In the genomic region with DNA sequence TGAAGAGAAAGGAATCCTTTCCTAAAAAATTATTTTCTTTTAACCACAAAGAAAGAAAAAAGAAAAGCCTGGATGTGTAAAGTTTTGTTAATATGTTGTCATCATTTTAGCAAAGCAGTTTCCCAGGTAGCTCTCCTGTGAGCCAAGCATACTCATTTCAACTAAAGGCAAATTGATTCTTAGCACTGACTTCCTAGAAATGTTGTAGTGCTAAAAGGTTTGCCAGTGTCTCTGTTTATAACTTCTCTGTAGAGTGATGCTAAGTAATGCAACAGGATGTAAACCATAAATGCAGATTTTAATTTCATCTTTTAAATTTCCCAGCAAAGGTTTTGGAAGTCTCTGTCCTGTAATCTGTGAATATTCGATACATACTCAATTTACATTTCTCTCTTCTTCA, we compare ENCODE assay signal across 17 cellular contexts. TPM values are rescaled to one million over a fixed set of nuclear protein-coding genes. Genes with fewer than 3 reads are reported as not detected.
"Had no signal": no experiment of that assay in that cellular context is flagged by ENCODE, and none has a peak within 500 bp of the region (broad histone marks: within the 10 kb centered on the region; RNA-seq: fewer than 3 reads in every experiment).

No MANE protein-coding gene starts in this region.

- H3K9me3 ChIP-seq: SJSA1, suprapubic skin had no signal

- H3K27me3 ChIP-seq: SJSA1 had no signal

- ATAC-seq: activated T-helper 17 cell treated with anti-CD3 and anti-CD28 coated beads, Interleukin-2, amount 50 U/mL, for 72 hours; foreskin keratinocyte; natural killer cell had no signal

- H3K36me3 Mint-ChIP-seq: activated naive CD4-positive, alpha-beta T cell treated with anti-CD3 and anti-CD28 coated beads, Interleukin-2, amount 10 ng/mL, durations not matched to agents 7 days and 5 days; natural killer cell had no signal

- H3K36me3 ChIP-seq: suprapubic skin had no signal

- H3K27ac ChIP-seq: foreskin keratinocyte, SJSA1, suprapubic skin had no signal

- H3K4me3 Mint-ChIP-seq: activated B cell treated with CpG ODN at 0.5 μM for 24 hours; activated CD4-positive, alpha-beta T cell treated with anti-CD3 and anti-CD28 coated beads, Interleukin-2, amount 10 ng/mL, durations not matched to agents 7 days and 5 days; activated naive CD4-positive, alpha-beta T cell treated with anti-CD3 and anti-CD28 coated beads, Interleukin-2, amount 10 ng/mL, durations not matched to agents 7 days and 5 days; activated T-helper 17 cell treated with anti-CD3 and anti-CD28 coated beads, Interleukin-2, amount 50 U/mL, for 72 hours; natural killer cell had no signal

- H3K4me3 ChIP-seq: SJSA1, suprapubic skin had no signal

- H3K4me1 ChIP-seq: foreskin keratinocyte, SJSA1 had no signal

- H3K27ac Mint-ChIP-seq: activated B cell treated with CpG ODN at 0.5 μM for 24 hours; activated CD4-positive, alpha-beta T cell treated with anti-CD3 and anti-CD28 coated beads, Interleukin-2, amount 10 ng/mL, durations not matched to agents 7 days and 5 days; activated naive CD4-positive, alpha-beta T cell treated with anti-CD3 and anti-CD28 coated beads, Interleukin-2, amount 10 ng/mL, durations not matched to agents 7 days and 5 days; activated T-helper 17 cell treated with anti-CD3 and anti-CD28 coated beads, Interleukin-2, amount 50 U/mL, for 72 hours; natural killer cell had no signal

- DNase-seq: activated B cell treated with CpG ODN at 0.5 μM for 24 hours; activated CD4-positive, alpha-beta T cell treated with anti-CD3 and anti-CD28 coated beads, Interleukin-2, amount 10 ng/mL, durations not matched to agents 7 days and 5 days; activated naive CD4-positive, alpha-beta T cell treated with anti-CD3 and anti-CD28 coated beads, Interleukin-2, amount 10 ng/mL, durations not matched to agents 7 days and 5 days; central memory CD4-positive, alpha-beta T cell; cortex of kidney; effector CD4-positive, alpha-beta T cell; foreskin keratinocyte; mammary epithelial cell; natural killer cell; stimulated activated CD4-positive, alpha-beta T cell treated with anti-CD3 and anti-CD28 coated beads, Interleukin-4, amount 100 ng/mL, for 4 hours; stimulated activated CD8-positive, alpha-beta memory T cell treated with anti-CD3 and anti-CD28 coated beads, Interleukin-4, amount 100 ng/mL, for 48 hours; stimulated activated naive CD4-positive, alpha-beta T cell treated with Interleukin-2 at 50 U/mL for 16 hours; T-helper 2 cell had no signal

- H3K9me3 Mint-ChIP-seq: activated B cell treated with CpG ODN at 0.5 μM for 24 hours; activated CD4-positive, alpha-beta T cell treated with anti-CD3 and anti-CD28 coated beads, Interleukin-2, amount 10 ng/mL, durations not matched to agents 7 days and 5 days; activated naive CD4-positive, alpha-beta T cell treated with anti-CD3 and anti-CD28 coated beads, Interleukin-2, amount 10 ng/mL, durations not matched to agents 7 days and 5 days; activated T-helper 17 cell treated with anti-CD3 and anti-CD28 coated beads, Interleukin-2, amount 50 U/mL, for 72 hours; natural killer cell had no signal

- H3K4me1 Mint-ChIP-seq: activated B cell treated with CpG ODN at 0.5 μM for 24 hours; activated CD4-positive, alpha-beta T cell treated with anti-CD3 and anti-CD28 coated beads, Interleukin-2, amount 10 ng/mL, durations not matched to agents 7 days and 5 days; activated naive CD4-positive, alpha-beta T cell treated with anti-CD3 and anti-CD28 coated beads, Interleukin-2, amount 10 ng/mL, durations not matched to agents 7 days and 5 days; activated T-helper 17 cell treated with anti-CD3 and anti-CD28 coated beads, Interleukin-2, amount 50 U/mL, for 72 hours had no signal

RNA-seq across cellular contexts. Expression of gene GATA6, which starts 10.2 kb away (rescaled TPM):
- total RNA-seq: activated B cell treated with CpG ODN at 0.5 μM for 24 hours; activated CD4-positive, alpha-beta T cell treated with anti-CD3 and anti-CD28 coated beads, Interleukin-2, amount 10 ng/mL, durations not matched to agents 7 days and 5 days; activated CD8-positive, alpha-beta memory T cell treated with anti-CD3 and anti-CD28 coated beads for 36 hours; activated T-helper 17 cell treated with anti-CD3 and anti-CD28 coated beads, Interleukin-2, amount 50 U/mL, for 72 hours had no signal
